ENCODE assay signal across 3 cellular contexts in genomic region chr2:4244422-4244821, GRCh38.
DNase-seq lines count a peak whose midpoint lies in the region; ATAC-seq, FAIRE-seq and TF ChIP-seq lines count a peak whose summit lies in the region.
"Not testable (repeated sequence)": the region's sequence is repeated elsewhere in the genome, so short reads cannot be mapped to it uniquely, and the experiment has no call there.

No MANE protein-coding gene starts in this region.

- WGBS in A549 (ENCODE audit: missing lambda C conversion rate): 26% methylated on average over 9 of the region's 9 CpGs
- WGBS in H1 (ENCODE audit: extremely low coverage in 1 of 2, insufficient coverage in 1 of 2, insufficient read length in 1 of 2, insufficient replicate concordance in 2 of 2, low coverage in 1 of 2, low lambda C conversion rate in 2 of 2, missing lambda C conversion rate in 1 of 2), 2 experiments: 94% methylated on average over 9 of the region's 9 CpGs; no CpG with 5 or more reads in 1 of the 2 experiments

- CTCF ChIA-PET in A549 (lab: Yijun Ruan, JAX); HEK293 (lab: Yijun Ruan, JAX); H1 (lab: Charles Lee; ENCODE audit: partially characterized antibody): not testable (repeated sequence)

- not testable (repeated sequence) for H4K20me1 ChIP-seq in H1 (replicated peaks in 1 of 2; ENCODE audit: control insufficient read depth in 1 of 2, insufficient read depth in 2 of 2, low read length in 2 of 2)

- 0 out of 2 replicates have a peak overlapping the region, but pooled peaks have one; percentile 35 for H2BK5ac ChIP-seq in H1 (ENCODE audit: low read depth, low read length)

- not testable (repeated sequence) for H4K8ac ChIP-seq in H1 (ENCODE audit: extremely low read depth, insufficient read depth, low read length)

- FAIRE-seq in A549 (lab: Jason Lieb, UNC); H1 (lab: Jason Lieb, UNC): not testable (repeated sequence)

- not testable (repeated sequence) for H3K4me2 ChIP-seq in A549; H1 (ENCODE audit: insufficient read depth in 1 of 2, low read depth in 2 of 2, low read length in 2 of 2)

- peak overlapping the region; percentile 93; the same call in 1 of the 2 replicates for H2BK12ac ChIP-seq in H1 (ENCODE audit: low read depth, low read length)

- not testable (repeated sequence) for H2BK20ac ChIP-seq in H1 (ENCODE audit: low read length)

- H3K4me3 ChIP-seq in A549; HEK293 (ENCODE audit: low read depth, low read length); H1 (ENCODE audit: extremely low read depth in 1 of 4, insufficient read depth in 2 of 4, low read depth in 3 of 4, low read length in 4 of 4): not testable (repeated sequence)

- H3K79me1 ChIP-seq in H1 (ENCODE audit: low read depth, low read length): not testable (repeated sequence)

- not testable (repeated sequence) for H3K79me2 ChIP-seq in H1 (ENCODE audit: control insufficient read depth in 1 of 2, insufficient read depth in 2 of 2, low read length in 2 of 2)

- not testable (repeated sequence) for H3K18ac ChIP-seq in H1 (ENCODE audit: extremely low read depth, low read length)

- H3K23ac ChIP-seq in H1 (ENCODE audit: insufficient read length): not testable (repeated sequence)

- not testable (repeated sequence) for H3K36me3 ChIP-seq in HEK293 (ENCODE audit: control insufficient read depth in 2 of 2, insufficient read depth in 1 of 2, low read length in 2 of 2); H1 (ENCODE audit: control insufficient read depth in 2 of 4, insufficient read depth in 4 of 4, low read length in 3 of 4)

- ATAC-seq in A549: not testable (repeated sequence)

- H3K27me3 ChIP-seq in H1 (replicated peaks in 1 of 4; ENCODE audit: control insufficient read depth in 3 of 4, extremely low read depth in 1 of 4, insufficient read depth in 3 of 4, low read length in 3 of 4): not testable (repeated sequence)

- H2BK15ac ChIP-seq in H1 (ENCODE audit: low read length): not testable (repeated sequence)

- H4K5ac ChIP-seq in H1 (ENCODE audit: insufficient read length, low read depth, low read length): not testable (repeated sequence)

- not testable (repeated sequence) for H3K23me2 ChIP-seq in H1 (ENCODE audit: low read depth, low read length)

- not testable (repeated sequence) for H3K56ac ChIP-seq in H1 (replicated peaks; ENCODE audit: insufficient read length, low read depth, low read length)

- H4K91ac ChIP-seq in H1 (replicated peaks; ENCODE audit: insufficient read length, low read length): not testable (repeated sequence)

- H2AK5ac ChIP-seq in H1 (ENCODE audit: low read depth, low read length): peak overlapping the region; percentile 89; the same call in 1 of the 2 replicates

- POLR2A ChIA-PET in A549 (lab: Yijun Ruan, JAX); HEK293 (lab: Yijun Ruan, JAX); H1 (lab: Charles Lee; ENCODE audit: partially characterized antibody): not testable (repeated sequence)

- DNase-seq in A549 (ENCODE audit: low read depth in 1 of 2, low spot score in 1 of 2); H1 (ENCODE audit: low read depth in 1 of 2, low spot score in 2 of 2): not testable (repeated sequence)

- TF ChIP-seq POLR2A in A549 (IDR thresholded peaks at IDR 0.05; ENCODE audit: low read length); H1 (IDR thresholded peaks at IDR 0.05; ENCODE audit: control extremely low read depth in 1 of 2, low read depth in 2 of 2, low read length in 2 of 2): not testable (repeated sequence)

- not testable (repeated sequence) for H3K4ac ChIP-seq in H1 (replicated peaks; ENCODE audit: insufficient read length, low read depth, low read length)

- not testable (repeated sequence) for H2AFZ ChIP-seq in H1 (ENCODE audit: low read length)

- not testable (repeated sequence) for H2BK120ac ChIP-seq in H1 (replicated peaks; ENCODE audit: low read depth, low read length)

- H3K27ac ChIP-seq in A549; HEK293 (ENCODE audit: extremely low read depth, low read depth, low read length); H1 (ENCODE audit: low read depth, low read length): not testable (repeated sequence)

- TF ChIP-seq CTCF in A549 (IDR thresholded peaks at IDR 0.05); HEK293 (tag by site-specific recombination; IDR thresholded peaks at IDR 0.05); H1 (IDR thresholded peaks at IDR 0.05; ENCODE audit: control extremely low read depth in 1 of 3, insufficient read depth in 1 of 3, low read depth in 1 of 3, low read length in 3 of 3): not testable (repeated sequence)

- not testable (repeated sequence) for H3K14ac ChIP-seq in H1 (ENCODE audit: insufficient read length)

- TF ChIP-seq EP300 in A549 (IDR thresholded peaks at IDR 0.05); H1 (IDR thresholded peaks at IDR 0.05; ENCODE audit: borderline replicate concordance in 1 of 2, low read depth in 2 of 2, low read length in 2 of 2): not testable (repeated sequence)

- not testable (repeated sequence) for H3K4me1 ChIP-seq in A549; HEK293 (ENCODE audit: control insufficient read depth, insufficient read depth, low read length)
- H3K4me1 ChIP-seq in H1 (replicated peaks in 1 of 4; ENCODE audit: control insufficient read depth in 3 of 4, insufficient read depth in 4 of 4, low read length in 3 of 4): peaks cover 3 to 16% (median 9%) of the 10 kb centered on the region in 4 experiments

- not testable (repeated sequence) for H3K9ac ChIP-seq in H1 (replicated peaks in 1 of 4; ENCODE audit: extremely low read depth in 1 of 4, low read depth in 3 of 4, low read length in 3 of 4)

- peaks cover 23% of the 10 kb centered on the region; the same call in 2 of the 3 replicates for H3K9me3 ChIP-seq in A549
- H3K9me3 ChIP-seq in HEK293 (ENCODE audit: control insufficient read depth, insufficient read depth, low read depth, low read length); H1 (ENCODE audit: insufficient read depth in 2 of 2, low read depth in 1 of 2, low read length in 1 of 2): not testable (repeated sequence)

- TF ChIP-seq RAD21 in A549 (conservative IDR thresholded peaks at IDR 0.05 in 1 of 2, IDR thresholded peaks at IDR 0.05 in 1 of 2); H1 (IDR thresholded peaks at IDR 0.05 in 1 of 2, conservative IDR thresholded peaks at IDR 0.05 in 1 of 2; ENCODE audit: low read depth in 2 of 2, low read length in 2 of 2): not testable (repeated sequence)

TF ChIP-seq in A549, 52 proteins besides CTCF, POLR2A, EP300 and RAD21:
- TF ChIP-seq ZC3H11A (IDR thresholded peaks at IDR 0.05): peak; percentile 82
